In genomic region chr9:131530930-131531832, GRCh38 we compare ENCODE assay signal across 8 cellular contexts. TPM values are rescaled to one million over a fixed set of nuclear protein-coding genes. Genes with fewer than 3 reads are reported as not detected.
A peak's percentile ranks its signal among the peaks of the same experiment; 100 is the strongest.
DNase-seq lines count a peak whose midpoint lies in the region; ATAC-seq lines count a peak whose summit lies in the region.

Gene UCK1 (minus strand): TSS chr9:131531263. CDS start chr9:131531174, 89 bp downstream.

- POLR2A ChIA-PET in activated CD4-positive, alpha-beta T cell treated with anti-CD3 and anti-CD28 coated beads, Interleukin-2, amount 10 ng/mL, durations not matched to agents 7 days and 5 days (lab: Charles Lee): interaction anchor here (0.5 kb wide), 1 partner anchor 187 kb away, joined by 3 read pairs; no protein-coding TSS in a partner anchor

- peaks cover 23% of the 10 kb centered on the region for H3K36me3 Mint-ChIP-seq in activated CD4-positive, alpha-beta T cell treated with anti-CD3 and anti-CD28 coated beads, Interleukin-2, amount 10 ng/mL, durations not matched to agents 7 days and 5 days (ENCODE audit: low read depth)

- CTCF ChIA-PET in activated CD4-positive, alpha-beta T cell treated with anti-CD3 and anti-CD28 coated beads, Interleukin-2, amount 10 ng/mL, durations not matched to agents 7 days and 5 days (lab: Charles Lee): no interaction called here

- peak; percentile 86 for ATAC-seq in GM19035 (IDR thresholded peaks at IDR 0.05; ENCODE audit: unreplicated experiment)
- ATAC-seq in HG03378 (IDR thresholded peaks at IDR 0.05; ENCODE audit: unreplicated experiment): peak; percentile 48

- H3K27ac Mint-ChIP-seq in activated CD4-positive, alpha-beta T cell treated with anti-CD3 and anti-CD28 coated beads, Interleukin-2, amount 10 ng/mL, durations not matched to agents 7 days and 5 days: peak within 1 kb of the TSS; percentile 76

- no peaks in the 10 kb centered on the region for H3K9me3 Mint-ChIP-seq in activated CD4-positive, alpha-beta T cell treated with anti-CD3 and anti-CD28 coated beads, Interleukin-2, amount 10 ng/mL, durations not matched to agents 7 days and 5 days

- no peaks in the 10 kb centered on the region for H3K27me3 Mint-ChIP-seq in activated CD4-positive, alpha-beta T cell treated with anti-CD3 and anti-CD28 coated beads, Interleukin-2, amount 10 ng/mL, durations not matched to agents 7 days and 5 days

- peaks cover 37% of the 10 kb centered on the region for H3K4me1 Mint-ChIP-seq in activated CD4-positive, alpha-beta T cell treated with anti-CD3 and anti-CD28 coated beads, Interleukin-2, amount 10 ng/mL, durations not matched to agents 7 days and 5 days

- DNase-seq in AML-193 (lab: John Stamatoyannopoulos, UW) (peak; percentile 46 to 57), NCI-H524 treated with DMSO at 0.1 percent for 48 hours (lab: John Stamatoyannopoulos, UW) (peak; percentile 47), cortex of kidney (lab: John Stamatoyannopoulos, UW) (peak; percentile 47), left kidney (ENCODE audit: low read depth, low spot score) (peak; percentile 96)
- peak; percentile 81 for DNase-seq in activated CD4-positive, alpha-beta T cell treated with anti-CD3 and anti-CD28 coated beads, Interleukin-2, amount 10 ng/mL, durations not matched to agents 7 days and 5 days
- DNase-seq in stimulated activated CD4-positive, alpha-beta T cell treated with anti-CD3 and anti-CD28 coated beads, Interleukin-1b, Interleukin-23, amount 100 ng/mL, for 48 hours: peak; percentile 76

- peak within 1 kb of the TSS; percentile 79 for H3K4me3 Mint-ChIP-seq in activated CD4-positive, alpha-beta T cell treated with anti-CD3 and anti-CD28 coated beads, Interleukin-2, amount 10 ng/mL, durations not matched to agents 7 days and 5 days

RNA-seq across cellular contexts. Expression of gene UCK1, which starts in this region (rescaled TPM):
- total RNA-seq in activated CD4-positive, alpha-beta T cell treated with anti-CD3 and anti-CD28 coated beads, Interleukin-2, amount 10 ng/mL, durations not matched to agents 7 days and 5 days: 10 to 100 TPM; 35.9 to 39.5 TPM

Comparison
In these comparisons a context has a peak if more than half of its experiments do, and no peak if none do; other contexts are left out.
1. Peak in every context shown above with its lines: DNase-seq and ATAC-seq.